9 cellular contexts compared by ENCODE assay signal in genomic region chr19:19776206-19777008, GRCh38. TPM values are rescaled to one million over a fixed set of nuclear protein-coding genes. Genes with fewer than 3 reads are reported as not detected.
DNase-seq lines count a peak whose midpoint lies in the region; ATAC-seq, FAIRE-seq and TF ChIP-seq lines count a peak whose summit lies in the region.
"Had no signal": no experiment of that assay in that cellular context is flagged by ENCODE, and none has a peak within 500 bp of the region (broad histone marks: within the 10 kb centered on the region; RNA-seq: fewer than 3 reads in every experiment).

No MANE protein-coding gene starts in this region.

- H3K9me1 ChIP-seq in keratinocyte (ENCODE audit: control insufficient read depth, extremely low read depth, insufficient read depth, low read length) = no peaks in the 10 kb centered on the region

- peaks cover 3% of the 10 kb centered on the region for H3K4me1 ChIP-seq in keratinocyte (ENCODE audit: control insufficient read depth, extremely low read depth, insufficient read depth, low read length)

- dilution Hi-C loops in keratinocyte (cut with MboI; ENCODE audit: extremely low pct_ligation_motif_present, low sequenced_read_pairs) = no loop called here

- peak; percentile 93 for FAIRE-seq in keratinocyte (lab: Jason Lieb, UNC)
- FAIRE-seq: colon had no signal

- peak overlapping the region; percentile 99 for H2AFZ ChIP-seq in keratinocyte (ENCODE audit: control insufficient read depth, low read length)

- peak; percentile 98 for ATAC-seq in HG03378 (IDR thresholded peaks at IDR 0.05; ENCODE audit: unreplicated experiment)

- no peak for TF ChIP-seq CTCF in keratinocyte (optimal IDR thresholded peaks at IDR 0.05 in 1 of 3, IDR thresholded peaks at IDR 0.05 in 1 of 3, conservative IDR thresholded peaks at IDR 0.05 in 1 of 3; ENCODE audit: extremely low read depth in 1 of 3, insufficient read depth in 2 of 3, low read length in 3 of 3)

- peak overlapping the region; percentile 88 for H3K4me2 ChIP-seq in keratinocyte (ENCODE audit: control insufficient read depth, extremely low read depth, insufficient read depth, low read depth, low read length)

- no peaks in the 10 kb centered on the region for H3K27me3 ChIP-seq in keratinocyte (ENCODE audit: control insufficient read depth, extremely low read depth, insufficient read depth, low read length)

- H4K20me1 ChIP-seq in keratinocyte (ENCODE audit: control insufficient read depth, extremely low read depth, insufficient read depth, low read length) = no peaks in the 10 kb centered on the region

- H3K9me3 ChIP-seq in keratinocyte (ENCODE audit: control insufficient read depth, low read depth, low read length) = no peaks in the 10 kb centered on the region

- peak overlapping the region; percentile 80 to 96 (median 85) for H3K4me3 ChIP-seq in keratinocyte (ENCODE audit: control insufficient read depth in 2 of 3, extremely low read depth in 1 of 3, insufficient read depth in 2 of 3, low read depth in 1 of 3, low read length in 3 of 3)

- peak; percentile 64 for TF ChIP-seq POLR2A in GM19099 (IDR thresholded peaks at IDR 0.05; ENCODE audit: extremely low read depth, insufficient read length, low read depth)

- H3K79me2 ChIP-seq in keratinocyte (ENCODE audit: control insufficient read depth, insufficient read depth, low read length) = peaks cover 2% of the 10 kb centered on the region

- DNase-seq in AML-193 (lab: John Stamatoyannopoulos, UW) (peak; percentile 95 to 96), NCI-H446 treated with DMSO at 0.1 percent for 48 hours (lab: John Stamatoyannopoulos, UW) (peak; percentile 94), cerebellum (ENCODE audit: low spot score) (peak; percentile 98), keratinocyte (ENCODE audit: low read depth, low spot score) (peak; percentile 95)
- peak; percentile 88 for DNase-seq in activated CD4-positive, CD25-positive, alpha-beta regulatory T cell treated with anti-CD3 and anti-CD28 coated beads, Interleukin-2, amount 50 U/mL, for 72 hours
- DNase-seq in stimulated activated CD4-positive, alpha-beta T cell treated with anti-CD3 and anti-CD28 coated beads, Interleukin-12 subunit alpha, Interleukin-12 subunit beta, amount 100 ng/mL, for 48 hours (ENCODE audit: low read depth in 2 of 3, low spot score in 1 of 3) = peak; percentile 85 to 88 (median 86)

- peak overlapping the region; percentile 72 for H3K27ac ChIP-seq in keratinocyte (ENCODE audit: control insufficient read depth, insufficient read depth, low read length)

- peak overlapping the region; percentile 82 for H3K9ac ChIP-seq in keratinocyte (ENCODE audit: control insufficient read depth, extremely low read depth, insufficient read depth, low read length)

- no peaks in the 10 kb centered on the region for H3K36me3 ChIP-seq in keratinocyte (ENCODE audit: control insufficient read depth in 2 of 2, extremely low read depth in 1 of 2, insufficient read depth in 2 of 2, low read length in 2 of 2)

RNA-seq across cellular contexts. Expression of gene ZNF14, which starts 43.5 kb away (rescaled TPM):
- 25.0 TPM for total RNA-seq in cerebellum
- 1.8 to 2.1 TPM (median 2.1 TPM) in 3 replicates for polyA plus RNA-seq in keratinocyte
- 1.3 TPM for polyA plus RNA-seq in keratinocyte (2011; ENCODE audit: low read depth)
- 0.79 and 1.8 TPM in 2 replicates for polyA plus RNA-seq in keratinocyte (2011; cell fraction: cytosol; rRNA removed)
- 3.2 and 3.4 TPM in 2 replicates for polyA plus RNA-seq in keratinocyte (2011; cell fraction: nucleus; rRNA removed)
- polyA plus RNA-seq in keratinocyte (2012; ENCODE audit: low replicate concordance) = 1.5 and 2.6 TPM in 2 replicates
- 0.20 to 4.5 TPM (median 2.3 TPM) in 3 replicates for polyA minus RNA-seq in keratinocyte
- 0.77 TPM for polyA minus RNA-seq in keratinocyte (2011; cell fraction: cytosol; rRNA and poly(A)+ RNA removed)
- polyA minus RNA-seq in keratinocyte (2011; cell fraction: nucleus; rRNA and poly(A)+ RNA removed) = 2.4 and 5.6 TPM in 2 replicates

RNA-seq across cellular contexts. Expression of gene ZNF506, which starts 45.1 kb away (rescaled TPM):
- total RNA-seq in cerebellum = 65.9 TPM
- 5.6 to 9.7 TPM (median 8.7 TPM) in 3 replicates for polyA plus RNA-seq in keratinocyte
- polyA plus RNA-seq in keratinocyte (2011; ENCODE audit: low read depth) = 6.2 TPM
- polyA plus RNA-seq in keratinocyte (2011; cell fraction: cytosol; rRNA removed) = 5.4 and 8.3 TPM in 2 replicates
- polyA plus RNA-seq in keratinocyte (2011; cell fraction: nucleus; rRNA removed) = 13.8 and 16.5 TPM in 2 replicates
- 5.5 and 9.0 TPM in 2 replicates for polyA plus RNA-seq in keratinocyte (2012; ENCODE audit: low replicate concordance)
- polyA minus RNA-seq in keratinocyte = 12.3 to 12.9 TPM (median 12.8 TPM) in 3 replicates
- polyA minus RNA-seq in keratinocyte (2011; cell fraction: cytosol; rRNA and poly(A)+ RNA removed) = 8.6 TPM
- polyA minus RNA-seq in keratinocyte (2011; cell fraction: nucleus; rRNA and poly(A)+ RNA removed) = 14.6 and 26.1 TPM in 2 replicates

Comparison
In these comparisons a context has a peak if more than half of its experiments do, and no peak if none do; other contexts are left out.
1. Peak in every context shown above with its lines: DNase-seq, ATAC-seq, H3K4me3 ChIP-seq and H3K27ac ChIP-seq.